Comparison of ENCODE assay signal across 10 cellular contexts in genomic region chr14:35368139-35368460, GRCh38. TPM values are rescaled to one million over a fixed set of nuclear protein-coding genes. Genes with fewer than 3 reads are reported as not detected.
DNase-seq lines count a peak whose midpoint lies in the region; ATAC-seq and TF ChIP-seq lines count a peak whose summit lies in the region.
"Had no signal": no experiment of that assay in that cellular context is flagged by ENCODE, and none has a peak within 500 bp of the region (broad histone marks: within the 10 kb centered on the region; RNA-seq: fewer than 3 reads in every experiment).

No MANE protein-coding gene starts in this region.

- no peaks in the 10 kb centered on the region for H3K36me3 Mint-ChIP-seq in activated naive CD4-positive, alpha-beta T cell treated with anti-CD3 and anti-CD28 coated beads for 36 hours (ENCODE audit: low read depth)
- peaks cover 7 to 8% of the 10 kb centered on the region in 2 donors for H3K36me3 Mint-ChIP-seq in activated naive CD4-positive, alpha-beta T cell treated with anti-CD3 and anti-CD28 coated beads, Interleukin-2, amount 50 U/mL, for 72 hours

- CTCF ChIA-PET in activated naive CD4-positive, alpha-beta T cell treated with anti-CD3 and anti-CD28 coated beads for 36 hours (lab: Charles Lee), result interaction anchor here (0.9 to 1.7 kb wide), 6 partner anchors 10 to 46 kb away, joined by 3 to 7 read pairs (median 4); partner anchors contain the start of gene NFKBIA

- H3K9me3 Mint-ChIP-seq in activated naive CD4-positive, alpha-beta T cell treated with anti-CD3 and anti-CD28 coated beads for 36 hours, result peaks cover 9% of the 10 kb centered on the region
- peaks cover 0 to 6% of the 10 kb centered on the region in 2 donors for H3K9me3 Mint-ChIP-seq in activated naive CD4-positive, alpha-beta T cell treated with anti-CD3 and anti-CD28 coated beads, Interleukin-2, amount 50 U/mL, for 72 hours

- no peak overlapping the region for H3K4me3 Mint-ChIP-seq in activated naive CD4-positive, alpha-beta T cell treated with anti-CD3 and anti-CD28 coated beads for 36 hours

- intact Hi-C loops in activated naive CD4-positive, alpha-beta T cell treated with anti-CD3 and anti-CD28 coated beads for 36 hours (cut with micrococcal nuclease), result loop anchor here (5.0 kb wide), 1 partner anchor 436 kb away; no protein-coding TSS in a partner anchor
- intact Hi-C loops in lower lobe of right lung (cut with DNase I) (no loop called here), sciatic nerve (cut with DNase I) (no loop called here)

- H3K27ac ChIP-seq in SK-N-MC (peak overlapping the region; percentile 14; the same call in 1 of the 2 replicates), lower lobe of right lung (no peak overlapping the region), thymus (ENCODE audit: low read depth) (peak overlapping the region; percentile 97)
- H3K27ac ChIP-seq: testis had no signal

- no peaks in the 10 kb centered on the region for H3K27me3 ChIP-seq in lower lobe of right lung (ENCODE audit: low read depth)
- H3K27me3 ChIP-seq in thymus (ENCODE audit: control insufficient read depth, insufficient read depth), result no peaks in the 10 kb centered on the region
- H3K27me3 ChIP-seq: testis had no signal

- WGBS in thymus, result 21% methylated on average over 2 of the region's 2 CpGs

- no peaks in the 10 kb centered on the region for H3K9me3 ChIP-seq in SK-N-MC (ENCODE audit: low read depth, low read length)
- peaks cover 6% of the 10 kb centered on the region for H3K9me3 ChIP-seq in lower lobe of right lung
- H3K9me3 ChIP-seq in thymus (ENCODE audit: control insufficient read depth), result no peaks in the 10 kb centered on the region
- H3K9me3 ChIP-seq: testis had no signal

- peaks cover 50% of the 10 kb centered on the region for H3K4me1 Mint-ChIP-seq in activated naive CD4-positive, alpha-beta T cell treated with anti-CD3 and anti-CD28 coated beads for 36 hours (ENCODE audit: low read depth)

- H3K9ac ChIP-seq in SK-N-MC (ENCODE audit: insufficient read length), result no peak overlapping the region

- in situ Hi-C loops in GM13977 (cut with MboI; ENCODE audit: low pct_unique_long_range_greater_than_20kb, low sequenced_read_pairs, unreplicated experiment), result no loop called here

- H3K4me1 ChIP-seq in lower lobe of right lung, result peaks cover 26% of the 10 kb centered on the region
- peaks cover 35% of the 10 kb centered on the region for H3K4me1 ChIP-seq in thymus (ENCODE audit: control insufficient read depth, insufficient read depth, low read length)
- H3K4me1 ChIP-seq: testis had no signal

- TF ChIP-seq CTCF in lower lobe of right lung (IDR thresholded peaks at IDR 0.05) (no peak), GM13977 (IDR thresholded peaks at IDR 0.05; ENCODE audit: extremely low read depth, insufficient read depth, missing control alignments) (no peak)

- H3K27ac Mint-ChIP-seq in activated naive CD4-positive, alpha-beta T cell treated with anti-CD3 and anti-CD28 coated beads for 36 hours, result peak overlapping the region; percentile 92
- H3K27ac Mint-ChIP-seq in activated naive CD4-positive, alpha-beta T cell treated with anti-CD3 and anti-CD28 coated beads, Interleukin-2, amount 50 U/mL, for 72 hours, result peak overlapping the region in 1 of 2 donors; percentile 44

- no peaks in the 10 kb centered on the region for H3K27me3 Mint-ChIP-seq in activated naive CD4-positive, alpha-beta T cell treated with anti-CD3 and anti-CD28 coated beads for 36 hours (ENCODE audit: low read depth)

- DNase-seq in activated naive CD4-positive, alpha-beta T cell treated with anti-CD3 and anti-CD28 coated beads for 36 hours, result peak; percentile 31
- no peak for DNase-seq in activated naive CD4-positive, alpha-beta T cell treated with anti-CD3 and anti-CD28 coated beads, Interleukin-2, amount 50 U/mL, for 72 hours (ENCODE audit: low spot score in 2 of 2)
- no peak for DNase-seq in SK-N-MC (ENCODE audit: low read depth, low spot score)
- peak; percentile 20 for DNase-seq in lower lobe of right lung
- DNase-seq in GM13977 (ENCODE audit: low spot score), result no peak
- no peak for DNase-seq in sciatic nerve (ENCODE audit: low spot score)
- DNase-seq: AML-193, testis had no signal

- ATAC-seq in activated naive CD4-positive, alpha-beta T cell treated with anti-CD3 and anti-CD28 coated beads, Interleukin-2, amount 50 U/mL, for 72 hours, result no peak
- ATAC-seq in lower lobe of right lung (no peak), HG03097 (IDR thresholded peaks at IDR 0.05; ENCODE audit: low FRiP score, unreplicated experiment) (no peak), sciatic nerve (no peak)

- H3K4me3 ChIP-seq in SK-N-MC, result no peak overlapping the region
- no peak overlapping the region for H3K4me3 ChIP-seq in lower lobe of right lung
- H3K4me3 ChIP-seq in thymus (ENCODE audit: low read length), result peak overlapping the region; percentile 1
- H3K4me3 ChIP-seq: testis had no signal

- no peaks in the 10 kb centered on the region for H3K36me3 ChIP-seq in SK-N-MC (ENCODE audit: insufficient read depth, low read length)
- no peaks in the 10 kb centered on the region for H3K36me3 ChIP-seq in lower lobe of right lung
- no peaks in the 10 kb centered on the region for H3K36me3 ChIP-seq in thymus (ENCODE audit: control insufficient read depth, insufficient read depth)

RNA-seq across cellular contexts. Expression of gene NFKBIA, which starts 36.4 kb away (rescaled TPM):
- total RNA-seq in activated naive CD4-positive, alpha-beta T cell treated with anti-CD3 and anti-CD28 coated beads for 36 hours, result 100 to 1,000 TPM; 289 to 293 TPM
- total RNA-seq in activated naive CD4-positive, alpha-beta T cell treated with anti-CD3 and anti-CD28 coated beads, Interleukin-2, amount 50 U/mL, for 72 hours, result 100 to 1,000 TPM; 150 to 303 TPM
- total RNA-seq in lower lobe of right lung (331 TPM), sciatic nerve (177 TPM)
- 241 TPM for polyA plus RNA-seq in thymus

Comparison
In these comparisons a context has a peak if more than half of its experiments do, and no peak if none do; other contexts are left out.
1. DNase-seq: peak in activated naive CD4-positive, alpha-beta T cell treated with anti-CD3 and anti-CD28 coated beads for 36 hours (single experiment) and lower lobe of right lung (single experiment); none in activated naive CD4-positive, alpha-beta T cell treated with anti-CD3 and anti-CD28 coated beads, Interleukin-2, amount 50 U/mL, for 72 hours (0 of 2), SK-N-MC (single experiment), GM13977 (single experiment) and sciatic nerve (single experiment).